Comparison of ENCODE assay signal across 8 cellular contexts in genomic region chr10:91296471-91296870, GRCh38.
DNase-seq lines count a peak whose midpoint lies in the region; ATAC-seq and TF ChIP-seq lines count a peak whose summit lies in the region.

No MANE protein-coding gene starts in this region.

- no peaks in the 10 kb centered on the region for H3K27me3 ChIP-seq in A673 (replicated peaks; ENCODE audit: insufficient read depth, low read depth, low read length, poor library complexity)
- H3K27me3 ChIP-seq in CD8-positive, alpha-beta T cell (ENCODE audit: insufficient read depth, low read length), result no peaks in the 10 kb centered on the region

- H3K36me3 ChIP-seq in A673 (ENCODE audit: insufficient read depth, low read length, poor library complexity, severe bottlenecking), result no peaks in the 10 kb centered on the region
- no peaks in the 10 kb centered on the region for H3K36me3 ChIP-seq in CD8-positive, alpha-beta T cell (ENCODE audit: insufficient read depth, low read length)

- ATAC-seq in CD8-positive, alpha-beta T cell, result no peak

- intact Hi-C loops in A673 (cut with micrococcal nuclease; ENCODE audit: unreplicated experiment), result loop anchor here (5.0 to 10.0 kb wide), 2 partner anchors 178 to 396 kb away; no protein-coding TSS in a partner anchor
- intact Hi-C loops in CD8-positive, alpha-beta T cell (cut with DNase I, micrococcal nuclease), result loop anchor here in 1 of 2 experiments (5.0 to 10.0 kb wide), 5 partner anchors 91 to 1138 kb away; no protein-coding TSS in a partner anchor

- TF ChIP-seq CTCF in A673 (conservative IDR thresholded peaks at IDR 0.05; ENCODE audit: low read depth, low read length) (peak; percentile 49), GM12873 (IDR thresholded peaks at IDR 0.05; ENCODE audit: insufficient read depth, low read depth, low read length, missing control alignments) (peak; percentile 38), epithelial cell of proximal tubule (conservative IDR thresholded peaks at IDR 0.05; ENCODE audit: low read depth, low read length) (peak; percentile 57)
- TF ChIP-seq CTCF in CD8-positive, alpha-beta T cell (IDR thresholded peaks at IDR 0.05), result no peak

- CTCF ChIA-PET in A673 (lab: Charles Lee), result interaction anchor here (0.6 to 1.1 kb wide), 4 partner anchors 128 to 395 kb away, joined by 3 to 6 read pairs (median 5); no protein-coding TSS in a partner anchor
- CTCF ChIA-PET in CD8-positive, alpha-beta T cell (lab: Charles Lee), result interaction anchor here (3.4 to 8.3 kb wide), 3 partner anchors 290 to 397 kb away, joined by 15 to 112 read pairs (median 22); partner anchors contain the start of gene PPP1R3C

- H3K27ac ChIP-seq in A673 (ENCODE audit: low read depth, low read length, poor library complexity, severe bottlenecking), result no peak overlapping the region
- H3K27ac ChIP-seq in CD8-positive, alpha-beta T cell (ENCODE audit: low read depth, low read length), result no peak overlapping the region

- no peak overlapping the region for H3K4me3 ChIP-seq in A673 (ENCODE audit: low read depth, low read length, poor library complexity, severe bottlenecking)
- no peak overlapping the region for H3K4me3 ChIP-seq in epithelial cell of proximal tubule (ENCODE audit: low read depth, low read length)
- no peak overlapping the region for H3K4me3 ChIP-seq in CD8-positive, alpha-beta T cell (ENCODE audit: low read depth, low read length)

- BruUV-seq in A673 (replicated peaks; lab: Mats Ljungman, UMichigan), result no TSS peak

- H3K27me3 Mint-ChIP-seq in CD8-positive, alpha-beta T cell (ENCODE audit: low read depth), result peaks cover 10% of the 10 kb centered on the region

- H3K9me3 Mint-ChIP-seq in CD8-positive, alpha-beta T cell, result no peaks in the 10 kb centered on the region

- no peak overlapping the region for H3K4me3 Mint-ChIP-seq in CD8-positive, alpha-beta T cell

- no peaks in the 10 kb centered on the region for H3K9me3 ChIP-seq in A673 (ENCODE audit: low read depth, low read length, poor library complexity, severe bottlenecking)
- H3K9me3 ChIP-seq in CD8-positive, alpha-beta T cell (ENCODE audit: low read length), result no peaks in the 10 kb centered on the region

- H3K4me1 ChIP-seq in A673 (ENCODE audit: insufficient read depth, low read length, poor library complexity, severe bottlenecking), result peaks cover 10% of the 10 kb centered on the region
- peaks cover 4% of the 10 kb centered on the region for H3K4me1 ChIP-seq in CD8-positive, alpha-beta T cell (ENCODE audit: insufficient read depth, low read length)

- H3K36me3 Mint-ChIP-seq in CD8-positive, alpha-beta T cell, result no peaks in the 10 kb centered on the region

- DNase-seq in A673 (ENCODE audit: low spot score) (peak; percentile 67), NCI-H526 treated with DMSO at 0.1 percent for 48 hours (lab: John Stamatoyannopoulos, UW) (peak; percentile 15), epithelial cell of proximal tubule (ENCODE audit: low read depth) (no peak), SK-N-DZ (ENCODE audit: low spot score) (no peak), NCI-H128 (lab: John Stamatoyannopoulos, UW; ENCODE audit: unreplicated experiment) (no peak)
- DNase-seq in activated T-cell treated with anti-CD3 and anti-CD28 coated beads, Interleukin-2, amount 50 U/mL, for 1 hour, result no peak
- no peak for DNase-seq in CD8-positive, alpha-beta T cell

- H3K4me1 Mint-ChIP-seq in CD8-positive, alpha-beta T cell (ENCODE audit: low read depth), result peaks cover 10% of the 10 kb centered on the region

- POLR2A ChIA-PET in A673 (lab: Charles Lee; ENCODE audit: low non-redundant PET), result no interaction called here
- POLR2A ChIA-PET in CD8-positive, alpha-beta T cell (lab: Charles Lee), result no interaction called here

- no peak overlapping the region for H3K27ac Mint-ChIP-seq in CD8-positive, alpha-beta T cell

Comparison
In these comparisons a context has a peak if more than half of its experiments do, and no peak if none do; other contexts are left out.
1. DNase-seq: peak in A673 (single experiment) and NCI-H526 treated with DMSO at 0.1 percent for 48 hours (single experiment); none in epithelial cell of proximal tubule (single experiment), SK-N-DZ (single experiment), NCI-H128 (single experiment), activated T-cell treated with anti-CD3 and anti-CD28 coated beads, Interleukin-2, amount 50 U/mL, for 1 hour (single experiment) and CD8-positive, alpha-beta T cell (0 of 7).